10 cellular contexts compared by ENCODE assay signal in genomic region chr1:35029756-35030155, GRCh38. TPM values are rescaled to one million over a fixed set of nuclear protein-coding genes. Genes with fewer than 3 reads are reported as not detected.
A peak's percentile ranks its signal among the peaks of the same experiment; 100 is the strongest.
DNase-seq lines count a peak whose midpoint lies in the region; ATAC-seq and TF ChIP-seq lines count a peak whose summit lies in the region.
"Had no signal": no experiment of that assay in that cellular context is flagged by ENCODE, and none has a peak within 500 bp of the region (broad histone marks: within the 10 kb centered on the region; RNA-seq: fewer than 3 reads in every experiment).

No MANE protein-coding gene starts in this region.

- peak overlapping the region; percentile 93 for H3K4me3 ChIP-seq in fibroblast of the aortic adventitia (ENCODE audit: low read depth, low read length)

- CTCF ChIA-PET in activated CD4-positive, alpha-beta memory T cell treated with anti-CD3 and anti-CD28 coated beads, Interleukin-2, amount 10 ng/mL, durations not matched to agents 7 days and 5 days (lab: Charles Lee), result interaction anchor here (0.8 to 3.6 kb wide), 6 partner anchors 10 to 535 kb away, joined by 3 to 13 read pairs (median 3); partner anchors contain the start of genes SMIM12 and TMEM35B

- H3K27me3 Mint-ChIP-seq in activated naive CD4-positive, alpha-beta T cell treated with anti-CD3 and anti-CD28 coated beads, Interleukin-2, amount 50 U/mL, for 24 hours, result no peaks in the 10 kb centered on the region
- no peaks in the 10 kb centered on the region for H3K27me3 Mint-ChIP-seq in activated CD4-positive, alpha-beta memory T cell treated with anti-CD3 and anti-CD28 coated beads, Interleukin-2, amount 10 ng/mL, durations not matched to agents 7 days and 5 days
- no peaks in the 10 kb centered on the region for H3K27me3 Mint-ChIP-seq in stimulated activated naive B cell treated with anti-CD40 and anti-IgM and Interleukin-4, amounts not matched to agents 10 μg/mL and 1 μg/mL and 100 μg/mL, for 72 hours

- peak overlapping the region; percentile 56 for H3K27ac Mint-ChIP-seq in activated naive CD4-positive, alpha-beta T cell treated with anti-CD3 and anti-CD28 coated beads, Interleukin-2, amount 50 U/mL, for 24 hours
- no peak overlapping the region for H3K27ac Mint-ChIP-seq in activated CD4-positive, alpha-beta memory T cell treated with anti-CD3 and anti-CD28 coated beads, Interleukin-2, amount 10 ng/mL, durations not matched to agents 7 days and 5 days
- H3K27ac Mint-ChIP-seq in stimulated activated naive B cell treated with anti-CD40 and anti-IgM and Interleukin-4, amounts not matched to agents 10 μg/mL and 1 μg/mL and 100 μg/mL, for 72 hours, result peak overlapping the region; percentile 90

- DNase-seq in activated naive CD4-positive, alpha-beta T cell treated with anti-CD3 and anti-CD28 coated beads, Interleukin-2, amount 50 U/mL, for 16 hours, result no peak
- DNase-seq in activated CD4-positive, alpha-beta memory T cell treated with anti-CD3 and anti-CD28 coated beads, Interleukin-2, amount 10 ng/mL, durations not matched to agents 7 days and 5 days, result no peak
- DNase-seq in fibroblast of the aortic adventitia (ENCODE audit: low read depth) (peak; percentile 26), nucleus accumbens (lab: John Stamatoyannopoulos, UW) (no peak)
- no peak for DNase-seq in stimulated activated naive B cell treated with anti-CD40 and anti-IgM and Interleukin-4, amounts not matched to agents 10 μg/mL and 1 μg/mL and 100 μg/mL, for 72 hours
- no peak for DNase-seq in stimulated activated CD4-positive, alpha-beta T cell treated with anti-CD3 and anti-CD28 coated beads, Interleukin-12 subunit alpha, Interleukin-12 subunit beta, amount 100 ng/mL, for 4 hours
- DNase-seq: C1 segment of cervical spinal cord, sigmoid colon had no signal

- no peak for ATAC-seq in stimulated activated naive B cell treated with anti-CD40 and anti-IgM and Interleukin-4, amounts not matched to agents 10 μg/mL and 1 μg/mL and 100 μg/mL, for 72 hours (replicated peaks)
- no peak for ATAC-seq in HG03439 (IDR thresholded peaks at IDR 0.05; ENCODE audit: unreplicated experiment)

- H3K4me1 Mint-ChIP-seq in activated naive CD4-positive, alpha-beta T cell treated with anti-CD3 and anti-CD28 coated beads, Interleukin-2, amount 50 U/mL, for 24 hours, result peaks cover 48% of the 10 kb centered on the region
- peaks cover 32% of the 10 kb centered on the region for H3K4me1 Mint-ChIP-seq in activated CD4-positive, alpha-beta memory T cell treated with anti-CD3 and anti-CD28 coated beads, Interleukin-2, amount 10 ng/mL, durations not matched to agents 7 days and 5 days
- H3K4me1 Mint-ChIP-seq in stimulated activated naive B cell treated with anti-CD40 and anti-IgM and Interleukin-4, amounts not matched to agents 10 μg/mL and 1 μg/mL and 100 μg/mL, for 72 hours, result peaks cover 17 to 41% of the 10 kb centered on the region in 2 donors

- peaks cover 6% of the 10 kb centered on the region for H3K9me3 Mint-ChIP-seq in activated naive CD4-positive, alpha-beta T cell treated with anti-CD3 and anti-CD28 coated beads, Interleukin-2, amount 50 U/mL, for 24 hours
- peaks cover 6% of the 10 kb centered on the region for H3K9me3 Mint-ChIP-seq in activated CD4-positive, alpha-beta memory T cell treated with anti-CD3 and anti-CD28 coated beads, Interleukin-2, amount 10 ng/mL, durations not matched to agents 7 days and 5 days
- H3K9me3 Mint-ChIP-seq in stimulated activated naive B cell treated with anti-CD40 and anti-IgM and Interleukin-4, amounts not matched to agents 10 μg/mL and 1 μg/mL and 100 μg/mL, for 72 hours, result peaks cover 0 to 3% of the 10 kb centered on the region in 2 donors

- peak overlapping the region; percentile 100 for H3K4me3 Mint-ChIP-seq in activated naive CD4-positive, alpha-beta T cell treated with anti-CD3 and anti-CD28 coated beads, Interleukin-2, amount 50 U/mL, for 24 hours
- H3K4me3 Mint-ChIP-seq in activated CD4-positive, alpha-beta memory T cell treated with anti-CD3 and anti-CD28 coated beads, Interleukin-2, amount 10 ng/mL, durations not matched to agents 7 days and 5 days, result peak overlapping the region; percentile 99
- peak overlapping the region; percentile 100 for H3K4me3 Mint-ChIP-seq in stimulated activated naive B cell treated with anti-CD40 and anti-IgM and Interleukin-4, amounts not matched to agents 10 μg/mL and 1 μg/mL and 100 μg/mL, for 72 hours

- POLR2A ChIA-PET in activated CD4-positive, alpha-beta memory T cell treated with anti-CD3 and anti-CD28 coated beads, Interleukin-2, amount 10 ng/mL, durations not matched to agents 7 days and 5 days (lab: Charles Lee), result interaction anchor here (0.9 to 4.4 kb wide), 8 partner anchors 13 to 238 kb away, joined by 3 to 43 read pairs (median 6); partner anchors contain the start of genes SFPQ, SMIM12, TMEM35B and ZMYM1

- TF ChIP-seq CTCF in fibroblast of the aortic adventitia (IDR thresholded peaks at IDR 0.05; ENCODE audit: insufficient read depth, low read length), result no peak

- peaks cover 24% of the 10 kb centered on the region for H3K36me3 Mint-ChIP-seq in activated naive CD4-positive, alpha-beta T cell treated with anti-CD3 and anti-CD28 coated beads, Interleukin-2, amount 50 U/mL, for 24 hours
- peaks cover 35% of the 10 kb centered on the region for H3K36me3 Mint-ChIP-seq in activated CD4-positive, alpha-beta memory T cell treated with anti-CD3 and anti-CD28 coated beads, Interleukin-2, amount 10 ng/mL, durations not matched to agents 7 days and 5 days (ENCODE audit: low read depth)
- peaks cover 24 to 39% of the 10 kb centered on the region in 2 donors for H3K36me3 Mint-ChIP-seq in stimulated activated naive B cell treated with anti-CD40 and anti-IgM and Interleukin-4, amounts not matched to agents 10 μg/mL and 1 μg/mL and 100 μg/mL, for 72 hours

RNA-seq across cellular contexts. Expression of gene ZMYM6, which starts 2.0 kb away (rescaled TPM):
- 10 to 100 TPM; 20.3 to 22.5 TPM for total RNA-seq in activated CD4-positive, alpha-beta memory T cell treated with anti-CD3 and anti-CD28 coated beads, Interleukin-2, amount 10 ng/mL, durations not matched to agents 7 days and 5 days
- total RNA-seq in fibroblast of the aortic adventitia (ENCODE audit: low replicate concordance), result 11.8 and 24.6 TPM in 2 replicates

RNA-seq across cellular contexts. Expression of gene TMEM35B, which starts 44.6 kb away (rescaled TPM):
- 10 to 100 TPM; 38.7 to 42.4 TPM for total RNA-seq in activated CD4-positive, alpha-beta memory T cell treated with anti-CD3 and anti-CD28 coated beads, Interleukin-2, amount 10 ng/mL, durations not matched to agents 7 days and 5 days
- total RNA-seq in fibroblast of the aortic adventitia (ENCODE audit: low replicate concordance), result 17.8 and 31.6 TPM in 2 replicates

RNA-seq across cellular contexts. Expression of gene ZMYM1, which starts 49.4 kb away (rescaled TPM):
- total RNA-seq in activated CD4-positive, alpha-beta memory T cell treated with anti-CD3 and anti-CD28 coated beads, Interleukin-2, amount 10 ng/mL, durations not matched to agents 7 days and 5 days, result 10 to 100 TPM in 1 of 2 experiments, 1 to 10 TPM in 1; 9.7 to 11.7 TPM
- total RNA-seq in fibroblast of the aortic adventitia (ENCODE audit: low replicate concordance), result 7.2 and 35.1 TPM in 2 replicates
